Comparison of ENCODE assay signal across 16 cellular contexts in genomic region chr6:163310096-163310972, GRCh38.
DNase-seq lines count a peak whose midpoint lies in the region; FAIRE-seq and TF ChIP-seq lines count a peak whose summit lies in the region.
"Had no signal": no experiment of that assay in that cellular context is flagged by ENCODE, and none has a peak within 500 bp of the region (broad histone marks: within the 10 kb centered on the region; RNA-seq: fewer than 3 reads in every experiment).

No MANE protein-coding gene starts in this region.

- H4K20me1 ChIP-seq in PC-9 (ENCODE audit: insufficient read depth) (no peaks in the 10 kb centered on the region), keratinocyte (ENCODE audit: control insufficient read depth, extremely low read depth, insufficient read depth, low read length) (no peaks in the 10 kb centered on the region)

- H2AFZ ChIP-seq in PC-9 (no peak overlapping the region; the same call in 1 of the 2 replicates), keratinocyte (ENCODE audit: control insufficient read depth, low read length) (no peak overlapping the region)

- no peaks in the 10 kb centered on the region for H3K9me3 ChIP-seq in PC-9 (ENCODE audit: insufficient read depth, low read depth)
- no peaks in the 10 kb centered on the region for H3K9me3 ChIP-seq in keratinocyte (ENCODE audit: control insufficient read depth, low read depth, low read length)
- H3K9me3 ChIP-seq in BE2C: no peaks in the 10 kb centered on the region

- no peak overlapping the region for H3K9ac ChIP-seq in keratinocyte (ENCODE audit: control insufficient read depth, extremely low read depth, insufficient read depth, low read length)

- H3K9me1 ChIP-seq in keratinocyte (ENCODE audit: control insufficient read depth, extremely low read depth, insufficient read depth, low read length): no peaks in the 10 kb centered on the region

- H3K4me2 ChIP-seq in PC-9 (peak overlapping the region; percentile 80), keratinocyte (ENCODE audit: control insufficient read depth, extremely low read depth, insufficient read depth, low read depth, low read length) (peak overlapping the region; percentile 52)

- no TSS peak for BruUV-seq in PC-9 (replicated peaks; lab: Mats Ljungman, UMichigan)

- POLR2A ChIA-PET in PC-9 (lab: Charles Lee; ENCODE audit: unreplicated experiment): no interaction called here

- in situ Hi-C loops in brain microvascular endothelial cell (cut with HindIII; ENCODE audit: low pct_ligation_motif_present, low sequenced_read_pairs): no loop called here

- H3K79me2 ChIP-seq in PC-9 (ENCODE audit: low read depth) (no peaks in the 10 kb centered on the region), keratinocyte (ENCODE audit: control insufficient read depth, insufficient read depth, low read length) (no peaks in the 10 kb centered on the region)

- FAIRE-seq in keratinocyte (lab: Jason Lieb, UNC) (no peak), urothelium cell line (lab: Jason Lieb, UNC) (no peak)
- FAIRE-seq: RCC 7860 had no signal

- dilution Hi-C loops in keratinocyte (cut with MboI; ENCODE audit: extremely low pct_ligation_motif_present, low sequenced_read_pairs): no loop called here

- H3K4me3 ChIP-seq in PC-9: peak overlapping the region; percentile 45; the same call in 1 of the 2 replicates
- H3K4me3 ChIP-seq in brain microvascular endothelial cell (ENCODE audit: low read depth, low read length): peak overlapping the region; percentile 39
- no peak overlapping the region for H3K4me3 ChIP-seq in keratinocyte (ENCODE audit: control insufficient read depth in 2 of 3, extremely low read depth in 1 of 3, insufficient read depth in 2 of 3, low read depth in 1 of 3, low read length in 3 of 3)
- no peak overlapping the region for H3K4me3 ChIP-seq in BE2C (ENCODE audit: low read depth, low read length)

- intact Hi-C loops in PC-9 (cut with micrococcal nuclease; ENCODE audit: unreplicated experiment): loop anchor here (5.0 kb wide), 2 partner anchors 42 to 82 kb away; no protein-coding TSS in a partner anchor

- no peak for TF ChIP-seq CTCF in PC-9 (conservative IDR thresholded peaks at IDR 0.05)
- no peak for TF ChIP-seq CTCF in brain microvascular endothelial cell (IDR thresholded peaks at IDR 0.05; ENCODE audit: low read depth, low read length, missing control alignments)
- TF ChIP-seq CTCF in keratinocyte (optimal IDR thresholded peaks at IDR 0.05 in 1 of 3, IDR thresholded peaks at IDR 0.05 in 1 of 3, conservative IDR thresholded peaks at IDR 0.05 in 1 of 3; ENCODE audit: extremely low read depth in 1 of 3, insufficient read depth in 2 of 3, low read length in 3 of 3): no peak
- TF ChIP-seq CTCF in BE2C (IDR thresholded peaks at IDR 0.05; ENCODE audit: low read depth, low read length): no peak

- DNase-seq in PC-9 (no peak), brain microvascular endothelial cell (no peak), keratinocyte (ENCODE audit: low read depth, low spot score) (no peak), substantia nigra (lab: John Stamatoyannopoulos, UW) (no peak), DMS114 treated with DMSO at 0.1 percent for 48 hours (lab: John Stamatoyannopoulos, UW; ENCODE audit: unreplicated experiment) (no peak), urothelium cell line (ENCODE audit: low spot score) (no peak), HuH-7.5 (ENCODE audit: low spot score) (no peak), BE2C (no peak)
- DNase-seq: DND-41, KBM-7, NCI-H1105 treated with DMSO at 0.1 percent for 48 hours, NCI-H1694, NCI-H2081 treated with DMSO at 0.1 percent for 48 hours, SHP77 had no signal

- H3K27me3 ChIP-seq in PC-9 (ENCODE audit: insufficient read depth, low read depth) (no peaks in the 10 kb centered on the region), brain microvascular endothelial cell (replicated peaks) (no peaks in the 10 kb centered on the region), keratinocyte (ENCODE audit: control insufficient read depth, extremely low read depth, insufficient read depth, low read length) (no peaks in the 10 kb centered on the region), BE2C (no peaks in the 10 kb centered on the region)

- CTCF ChIA-PET in PC-9 (lab: Charles Lee): no interaction called here

- peaks cover 59% of the 10 kb centered on the region for H3K4me1 ChIP-seq in PC-9 (replicated peaks; ENCODE audit: insufficient read depth)
- H3K4me1 ChIP-seq in keratinocyte (ENCODE audit: control insufficient read depth, extremely low read depth, insufficient read depth, low read length): peaks cover 30% of the 10 kb centered on the region
- H3K4me1 ChIP-seq in BE2C: no peaks in the 10 kb centered on the region

- H3K36me3 ChIP-seq in PC-9 (ENCODE audit: low read depth) (no peaks in the 10 kb centered on the region), brain microvascular endothelial cell (replicated peaks) (no peaks in the 10 kb centered on the region), keratinocyte (ENCODE audit: control insufficient read depth in 2 of 2, extremely low read depth in 1 of 2, insufficient read depth in 2 of 2, low read length in 2 of 2) (no peaks in the 10 kb centered on the region), BE2C (no peaks in the 10 kb centered on the region)

- H3K27ac ChIP-seq in PC-9 (peak overlapping the region; percentile 99), brain microvascular endothelial cell (peak overlapping the region; percentile 55), keratinocyte (ENCODE audit: control insufficient read depth, insufficient read depth, low read length) (peak overlapping the region; percentile 90), substantia nigra (ENCODE audit: low read depth, low read length, poor library complexity, severe bottlenecking) (peak overlapping the region; percentile 100)
- H3K27ac ChIP-seq: C4-2B had no signal

- H3F3A ChIP-seq in PC-9 (ENCODE audit: insufficient read depth, low read depth): peaks cover 43% of the 10 kb centered on the region

- no peaks in the 10 kb centered on the region for H3K9me2 ChIP-seq in PC-9 (ENCODE audit: insufficient read depth)

Comparison
In these comparisons a context has a peak if more than half of its experiments do, and no peak if none do; other contexts are left out.
1. H3K4me3 ChIP-seq: peak in PC-9 (single experiment) and brain microvascular endothelial cell (single experiment); none in keratinocyte (0 of 3) and BE2C (single experiment).
2. Peak in every context shown above with its lines, with median percentiles within 50 percentile points of each other: H3K27ac ChIP-seq.